Comparison of ENCODE assay signal across 19 cellular contexts in the genomic region with DNA sequence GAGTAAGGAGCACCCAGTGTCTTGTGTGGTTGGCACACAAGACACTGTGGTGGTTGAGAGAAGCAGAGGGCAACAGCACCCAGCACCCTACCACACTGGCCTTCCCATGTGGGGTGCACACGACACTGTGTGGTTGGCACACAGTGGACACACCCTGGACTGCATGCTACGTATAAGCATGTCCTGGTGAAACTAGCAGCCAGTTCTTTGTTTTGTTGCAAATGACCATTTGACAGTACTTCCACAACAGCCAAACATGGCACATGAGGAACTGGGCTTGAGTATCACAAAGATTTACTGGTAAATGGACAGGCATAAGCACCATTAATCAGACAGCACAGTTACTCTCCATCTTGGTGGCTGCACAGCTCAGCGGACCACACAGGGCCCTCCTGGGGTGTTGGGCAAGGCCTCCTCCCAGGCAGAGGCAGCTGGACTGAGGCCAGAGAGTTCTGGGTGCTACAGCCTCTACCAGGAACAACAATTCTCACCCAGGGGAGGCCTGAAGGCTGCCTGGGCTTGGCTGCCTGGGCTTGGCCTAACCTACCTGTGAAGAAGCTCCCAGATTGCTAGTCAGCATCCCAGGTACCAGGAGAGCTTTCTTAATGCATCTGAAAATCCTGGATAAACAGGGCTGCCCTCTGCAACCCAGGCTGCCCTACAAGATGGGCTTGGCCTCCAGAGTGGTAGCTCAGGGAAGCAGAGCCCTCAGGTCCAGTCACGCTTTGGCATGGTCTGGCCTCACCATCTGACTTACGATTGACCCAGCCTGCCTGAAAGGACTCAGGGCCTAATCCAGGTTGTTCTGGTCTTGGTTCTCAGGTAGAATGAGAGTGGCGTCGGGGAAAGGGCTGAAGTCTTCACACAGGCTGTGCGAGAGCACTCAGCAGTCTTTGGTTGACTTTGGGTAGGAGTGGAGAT. TPM values are rescaled to one million over a fixed set of nuclear protein-coding genes. Genes with fewer than 3 reads are reported as not detected.
DNase-seq lines count a peak whose midpoint lies in the region; ATAC-seq, FAIRE-seq and TF ChIP-seq lines count a peak whose summit lies in the region.
"Had no signal": no experiment of that assay in that cellular context is flagged by ENCODE, and none has a peak within 500 bp of the region (broad histone marks: within the 10 kb centered on the region; RNA-seq: fewer than 3 reads in every experiment).

No MANE protein-coding gene starts in this region.

- H3K27me3 Mint-ChIP-seq in activated naive CD4-positive, alpha-beta T cell treated with anti-CD3 and anti-CD28 coated beads, Interleukin-2, amount 10 ng/mL, durations not matched to agents 7 days and 5 days, result no peaks in the 10 kb centered on the region
- H3K27me3 Mint-ChIP-seq in central memory CD8-positive, alpha-beta T cell, result no peaks in the 10 kb centered on the region
- no peaks in the 10 kb centered on the region for H3K27me3 Mint-ChIP-seq in type B pancreatic cell
- H3K27me3 Mint-ChIP-seq: progenitor cell of endocrine pancreas had no signal

- no peaks in the 10 kb centered on the region for H3K36me3 ChIP-seq in OCI-LY1 (ENCODE audit: insufficient read depth, low read length)
- H3K36me3 ChIP-seq: cardiac muscle cell had no signal

- H3K4me3 Mint-ChIP-seq in activated naive CD4-positive, alpha-beta T cell treated with anti-CD3 and anti-CD28 coated beads, Interleukin-2, amount 10 ng/mL, durations not matched to agents 7 days and 5 days, result peak overlapping the region; percentile 47
- H3K4me3 Mint-ChIP-seq in central memory CD8-positive, alpha-beta T cell, result peak overlapping the region; percentile 7
- no peak overlapping the region for H3K4me3 Mint-ChIP-seq in stimulated activated effector memory CD8-positive, alpha-beta T cell treated with anti-CD3 and anti-CD28 coated beads, Interleukin-12 subunit alpha, Interleukin-12 subunit beta, amount 100 ng/mL, for 72 hours
- H3K4me3 Mint-ChIP-seq in type B pancreatic cell, result no peak overlapping the region

- no peak overlapping the region for H2AFZ ChIP-seq in OCI-LY1 (ENCODE audit: low read length)

- peaks cover 16% of the 10 kb centered on the region for H3K36me3 Mint-ChIP-seq in activated naive CD4-positive, alpha-beta T cell treated with anti-CD3 and anti-CD28 coated beads, Interleukin-2, amount 10 ng/mL, durations not matched to agents 7 days and 5 days
- H3K36me3 Mint-ChIP-seq in central memory CD8-positive, alpha-beta T cell (ENCODE audit: insufficient read depth), result peaks cover 14% of the 10 kb centered on the region
- no peaks in the 10 kb centered on the region for H3K36me3 Mint-ChIP-seq in stimulated activated effector memory CD8-positive, alpha-beta T cell treated with anti-CD3 and anti-CD28 coated beads, Interleukin-12 subunit alpha, Interleukin-12 subunit beta, amount 100 ng/mL, for 72 hours
- peaks cover 11% of the 10 kb centered on the region for H3K36me3 Mint-ChIP-seq in type B pancreatic cell

- no peak for ATAC-seq in central memory CD8-positive, alpha-beta T cell (replicated peaks; ENCODE audit: extremely low read depth, poor library complexity, severe bottlenecking)
- ATAC-seq in stimulated activated effector memory CD8-positive, alpha-beta T cell treated with anti-CD3 and anti-CD28 coated beads, Interleukin-12 subunit alpha, Interleukin-12 subunit beta, amount 100 ng/mL, for 72 hours, result no peak

- no peaks in the 10 kb centered on the region for H3F3A ChIP-seq in OCI-LY1 (ENCODE audit: insufficient read depth, low read length)

- H3K79me2 ChIP-seq in OCI-LY1 (ENCODE audit: insufficient read depth, low read length), result no peaks in the 10 kb centered on the region

- CTCF ChIA-PET in activated naive CD4-positive, alpha-beta T cell treated with anti-CD3 and anti-CD28 coated beads, Interleukin-2, amount 10 ng/mL, durations not matched to agents 7 days and 5 days (lab: Charles Lee), result interaction anchor here (1.7 to 2.2 kb wide), 2 partner anchors 8 to 27 kb away, joined by 3 to 9 read pairs; no protein-coding TSS in a partner anchor

- H3K27ac ChIP-seq in OCI-LY1 (ENCODE audit: low read depth, low read length, poor library complexity, severe bottlenecking), result peak overlapping the region; percentile 65
- H3K27ac ChIP-seq: cardiac muscle cell, HL-60, RWPE1 had no signal

- no peaks in the 10 kb centered on the region for H3K9me2 ChIP-seq in OCI-LY1 (ENCODE audit: low read depth, low read length)

- H3K9me3 ChIP-seq in OCI-LY1 (ENCODE audit: low read length), result no peaks in the 10 kb centered on the region

- no peaks in the 10 kb centered on the region for H4K20me1 ChIP-seq in OCI-LY1 (ENCODE audit: insufficient read depth, low read length)

- peaks cover 85% of the 10 kb centered on the region for H3K4me1 Mint-ChIP-seq in activated naive CD4-positive, alpha-beta T cell treated with anti-CD3 and anti-CD28 coated beads, Interleukin-2, amount 10 ng/mL, durations not matched to agents 7 days and 5 days
- H3K4me1 Mint-ChIP-seq in central memory CD8-positive, alpha-beta T cell, result peaks cover 57% of the 10 kb centered on the region
- H3K4me1 Mint-ChIP-seq in stimulated activated effector memory CD8-positive, alpha-beta T cell treated with anti-CD3 and anti-CD28 coated beads, Interleukin-12 subunit alpha, Interleukin-12 subunit beta, amount 100 ng/mL, for 72 hours, result peaks cover 55% of the 10 kb centered on the region
- H3K4me1 Mint-ChIP-seq in type B pancreatic cell (ENCODE audit: unreplicated experiment), result peaks cover 19% of the 10 kb centered on the region

- peaks cover 28% of the 10 kb centered on the region for H3K4me1 ChIP-seq in OCI-LY1 (ENCODE audit: insufficient read depth, low read length, severe bottlenecking)

- no peak overlapping the region for H3K9ac ChIP-seq in OCI-LY1 (ENCODE audit: low read length)

- no peak for TF ChIP-seq CTCF in OCI-LY1 (IDR thresholded peaks at IDR 0.05; ENCODE audit: low read length)
- no peak for TF ChIP-seq CTCF in D721Med (IDR thresholded peaks at IDR 0.05; ENCODE audit: insufficient read depth, missing control alignments)
- no peak for TF ChIP-seq CTCF in type B pancreatic cell (conservative IDR thresholded peaks at IDR 0.05)

- H3K4me2 ChIP-seq in OCI-LY1 (ENCODE audit: low read length), result no peak overlapping the region

- H3K4me3 ChIP-seq in OCI-LY1 (ENCODE audit: low read depth, low read length, poor library complexity, severe bottlenecking), result no peak overlapping the region
- H3K4me3 ChIP-seq: cardiac muscle cell had no signal

- no peak for DNase-seq in activated naive CD4-positive, alpha-beta T cell treated with anti-CD3 and anti-CD28 coated beads, Interleukin-2, amount 10 ng/mL, durations not matched to agents 7 days and 5 days
- DNase-seq in activated naive CD4-positive, alpha-beta T cell treated with anti-CD3 and anti-CD28 coated beads, Interleukin-2, amount 50 U/mL, for 16 hours, result no peak
- no peak for DNase-seq in central memory CD8-positive, alpha-beta T cell (ENCODE audit: low spot score in 2 of 2)
- no peak for DNase-seq in stimulated activated effector memory CD8-positive, alpha-beta T cell treated with anti-CD3 and anti-CD28 coated beads, Interleukin-12 subunit alpha, Interleukin-12 subunit beta, amount 100 ng/mL, for 72 hours (ENCODE audit: low spot score in 2 of 2)
- no peak for DNase-seq in NCI-H2227 (lab: John Stamatoyannopoulos, UW; ENCODE audit: unreplicated experiment)
- no peak for DNase-seq in D721Med (ENCODE audit: insufficient read length, low spot score)
- DNase-seq in type B pancreatic cell (ENCODE audit: extremely low spot score, unreplicated experiment), result no peak
- DNase-seq: activated CD4-positive, alpha-beta T cell treated with anti-CD3 and anti-CD28 coated beads, Interleukin-2, amount 50 U/mL, for 1 hour; foreskin fibroblast; KG1; NCI-H146; NCI-H226; stimulated activated CD4-positive, alpha-beta T cell treated with anti-CD3 and anti-CD28 coated beads, Interleukin-12 subunit alpha, Interleukin-12 subunit beta, amount 100 ng/mL, for 4 hours had no signal

- H3K27me3 ChIP-seq in OCI-LY1 (ENCODE audit: insufficient read depth, low read length), result no peaks in the 10 kb centered on the region
- H3K27me3 ChIP-seq: cardiac muscle cell had no signal

- peak overlapping the region; percentile 93 for H3K27ac Mint-ChIP-seq in activated naive CD4-positive, alpha-beta T cell treated with anti-CD3 and anti-CD28 coated beads, Interleukin-2, amount 10 ng/mL, durations not matched to agents 7 days and 5 days
- peak overlapping the region; percentile 78 for H3K27ac Mint-ChIP-seq in central memory CD8-positive, alpha-beta T cell (ENCODE audit: low read depth)
- H3K27ac Mint-ChIP-seq in stimulated activated effector memory CD8-positive, alpha-beta T cell treated with anti-CD3 and anti-CD28 coated beads, Interleukin-12 subunit alpha, Interleukin-12 subunit beta, amount 100 ng/mL, for 72 hours, result peak overlapping the region; percentile 60
- H3K27ac Mint-ChIP-seq in type B pancreatic cell, result no peak overlapping the region
- H3K27ac Mint-ChIP-seq: progenitor cell of endocrine pancreas had no signal

- no peak for FAIRE-seq in D721Med (lab: Jason Lieb, UNC)
- FAIRE-seq: endometrium had no signal

- peaks cover 4% of the 10 kb centered on the region for H3K9me3 Mint-ChIP-seq in activated naive CD4-positive, alpha-beta T cell treated with anti-CD3 and anti-CD28 coated beads, Interleukin-2, amount 10 ng/mL, durations not matched to agents 7 days and 5 days
- H3K9me3 Mint-ChIP-seq in central memory CD8-positive, alpha-beta T cell, result no peaks in the 10 kb centered on the region
- no peaks in the 10 kb centered on the region for H3K9me3 Mint-ChIP-seq in stimulated activated effector memory CD8-positive, alpha-beta T cell treated with anti-CD3 and anti-CD28 coated beads, Interleukin-12 subunit alpha, Interleukin-12 subunit beta, amount 100 ng/mL, for 72 hours
- no peaks in the 10 kb centered on the region for H3K9me3 Mint-ChIP-seq in type B pancreatic cell

RNA-seq across cellular contexts. Expression of a gene that starts 59.2 kb away (rescaled TPM):
- total RNA-seq in type B pancreatic cell (ENCODE audit: low replicate concordance), result 0.27 and 1.5 TPM in 2 replicates
- total RNA-seq: cardiac muscle cell, progenitor cell of endocrine pancreas had no signal

Comparison
In these comparisons a context has a peak if more than half of its experiments do, and no peak if none do; other contexts are left out.
1. H3K4me3 Mint-ChIP-seq: peak in activated naive CD4-positive, alpha-beta T cell treated with anti-CD3 and anti-CD28 coated beads, Interleukin-2, amount 10 ng/mL, durations not matched to agents 7 days and 5 days (single experiment) and central memory CD8-positive, alpha-beta T cell (single experiment); none in stimulated activated effector memory CD8-positive, alpha-beta T cell treated with anti-CD3 and anti-CD28 coated beads, Interleukin-12 subunit alpha, Interleukin-12 subunit beta, amount 100 ng/mL, for 72 hours (single experiment) and type B pancreatic cell (single experiment).